1 cellular context compared by ENCODE assay signal in the genomic region with DNA sequence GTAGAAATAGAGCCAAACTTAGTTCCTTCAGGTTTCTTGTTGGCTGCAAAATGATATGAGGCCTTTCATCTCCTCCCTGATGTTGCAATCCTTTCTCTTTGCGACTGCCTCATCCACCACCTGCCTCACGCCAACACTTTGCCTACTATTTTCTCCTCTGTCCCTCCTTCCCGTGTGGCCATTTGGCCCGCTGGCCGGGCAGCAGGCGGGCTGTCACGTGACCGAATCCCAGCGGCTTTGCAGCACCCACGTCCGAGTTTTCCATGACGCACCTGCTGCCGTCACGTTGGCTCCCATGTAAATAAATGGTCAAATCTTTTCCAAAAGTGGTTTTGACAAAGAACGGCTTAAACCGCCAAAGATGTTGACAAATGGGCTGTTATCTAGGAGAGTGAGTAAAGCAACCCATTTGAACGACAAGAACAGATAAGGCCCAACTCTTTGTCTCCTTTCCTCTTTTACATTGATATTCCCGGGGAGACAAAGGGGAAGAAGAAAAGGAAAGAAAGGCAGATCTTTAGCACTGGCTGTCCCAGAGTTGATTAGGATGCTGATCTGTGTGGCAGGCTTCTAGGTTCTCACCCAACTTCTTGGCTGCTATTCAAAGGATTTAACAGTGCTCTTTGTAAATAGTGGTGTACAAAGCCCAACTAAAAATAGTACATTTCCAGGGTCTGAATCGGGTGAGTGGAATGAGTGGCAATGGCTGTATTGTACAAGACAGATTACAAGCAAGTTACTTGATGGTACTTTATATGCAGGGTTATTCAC.
TF ChIP-seq lines count a peak whose summit lies in the region.

No MANE protein-coding gene starts in this region.

TF ChIP-seq in K562, 482 proteins besides CTCF, POLR2A, EP300 and RAD21 (continued from another document and continues in another):
- TF ChIP-seq, protein P1, sequence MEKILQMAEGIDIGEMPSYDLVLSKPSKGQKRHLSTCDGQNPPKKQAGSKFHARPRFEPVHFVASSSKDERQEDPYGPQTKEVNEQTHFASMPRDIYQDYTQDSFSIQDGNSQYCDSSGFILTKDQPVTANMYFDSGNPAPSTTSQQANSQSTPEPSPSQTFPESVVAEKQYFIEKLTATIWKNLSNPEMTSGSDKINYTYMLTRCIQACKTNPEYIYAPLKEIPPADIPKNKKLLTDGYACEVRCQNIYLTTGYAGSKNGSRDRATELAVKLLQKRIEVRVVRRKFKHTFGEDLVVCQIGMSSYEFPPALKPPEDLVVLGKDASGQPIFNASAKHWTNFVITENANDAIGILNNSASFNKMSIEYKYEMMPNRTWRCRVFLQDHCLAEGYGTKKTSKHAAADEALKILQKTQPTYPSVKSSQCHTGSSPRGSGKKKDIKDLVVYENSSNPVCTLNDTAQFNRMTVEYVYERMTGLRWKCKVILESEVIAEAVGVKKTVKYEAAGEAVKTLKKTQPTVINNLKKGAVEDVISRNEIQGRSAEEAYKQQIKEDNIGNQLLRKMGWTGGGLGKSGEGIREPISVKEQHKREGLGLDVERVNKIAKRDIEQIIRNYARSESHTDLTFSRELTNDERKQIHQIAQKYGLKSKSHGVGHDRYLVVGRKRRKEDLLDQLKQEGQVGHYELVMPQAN (IDR thresholded peaks at IDR 0.05; ENCODE audit: borderline replicate concordance), result no peak
- TF ChIP-seq TCFL5 (CRISPR knock-in tag; conservative IDR thresholded peaks at IDR 0.05) (no peak), L3MBTL2 (IDR thresholded peaks at IDR 0.05) (peak; percentile 85), TCF3 (CRISPR knock-in tag; IDR thresholded peaks at IDR 0.05) (peak; percentile 55), TBP (optimal IDR thresholded peaks at IDR 0.05; ENCODE audit: low read depth, low read length) (peak; percentile 18), FOXM1 (IDR thresholded peaks at IDR 0.05; ENCODE audit: low read depth) (peak; percentile 78), FOXM1 (CRISPR knock-in tag; IDR thresholded peaks at IDR 0.05; ENCODE audit: low read depth) (no peak), ZNF24 (IDR thresholded peaks at IDR 0.05) (peak; percentile 57; the same call in 1 of the 2 replicates), TOE1 (IDR thresholded peaks at IDR 0.05; ENCODE audit: borderline replicate concordance) (peak; percentile 99), TOE1 (CRISPR knock-in tag; IDR thresholded peaks at IDR 0.05; ENCODE audit: borderline replicate concordance, low read depth) (no peak), MYC (IDR thresholded peaks at IDR 0.05; ENCODE audit: low read depth, low read length) (peak; percentile 36; the same call in 1 of the 2 replicates), MYC (CRISPR knock-in tag; IDR thresholded peaks at IDR 0.05; ENCODE audit: borderline replicate concordance, low read depth) (no peak), ZNF717 (CRISPR knock-in tag; IDR thresholded peaks at IDR 0.05) (no peak), IRF2 (CRISPR knock-in tag; IDR thresholded peaks at IDR 0.05) (no peak), NRF1 (conservative IDR thresholded peaks at IDR 0.05 in 1 of 2, IDR thresholded peaks at IDR 0.05 in 1 of 2) (0 out of 4 replicates have a peak, but pooled peaks of 1 of the 2 experiments have one; percentile 29), EGR1 (conservative IDR thresholded peaks at IDR 0.05) (no peak; the same call in 1 of the 2 replicates), HDAC1 (IDR thresholded peaks at IDR 0.05) (peak in 1 of 2 experiments; percentile 71; a peak in 2 of 4 replicates)
- TF ChIP-seq, protein P2, sequence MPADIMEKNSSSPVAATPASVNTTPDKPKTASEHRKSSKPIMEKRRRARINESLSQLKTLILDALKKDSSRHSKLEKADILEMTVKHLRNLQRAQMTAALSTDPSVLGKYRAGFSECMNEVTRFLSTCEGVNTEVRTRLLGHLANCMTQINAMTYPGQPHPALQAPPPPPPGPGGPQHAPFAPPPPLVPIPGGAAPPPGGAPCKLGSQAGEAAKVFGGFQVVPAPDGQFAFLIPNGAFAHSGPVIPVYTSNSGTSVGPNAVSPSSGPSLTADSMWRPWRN (IDR thresholded peaks at IDR 0.05; ENCODE audit: low read depth), result peak; percentile 92
- TF ChIP-seq, protein P3, sequence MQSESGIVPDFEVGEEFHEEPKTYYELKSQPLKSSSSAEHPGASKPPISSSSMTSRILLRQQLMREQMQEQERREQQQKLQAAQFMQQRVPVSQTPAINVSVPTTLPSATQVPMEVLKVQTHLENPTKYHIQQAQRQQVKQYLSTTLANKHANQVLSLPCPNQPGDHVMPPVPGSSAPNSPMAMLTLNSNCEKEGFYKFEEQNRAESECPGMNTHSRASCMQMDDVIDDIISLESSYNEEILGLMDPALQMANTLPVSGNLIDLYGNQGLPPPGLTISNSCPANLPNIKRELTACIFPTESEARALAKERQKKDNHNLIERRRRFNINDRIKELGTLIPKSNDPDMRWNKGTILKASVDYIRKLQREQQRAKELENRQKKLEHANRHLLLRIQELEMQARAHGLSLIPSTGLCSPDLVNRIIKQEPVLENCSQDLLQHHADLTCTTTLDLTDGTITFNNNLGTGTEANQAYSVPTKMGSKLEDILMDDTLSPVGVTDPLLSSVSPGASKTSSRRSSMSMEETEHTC (IDR thresholded peaks at IDR 0.05), result peak; percentile 72
- TF ChIP-seq, protein P4, sequence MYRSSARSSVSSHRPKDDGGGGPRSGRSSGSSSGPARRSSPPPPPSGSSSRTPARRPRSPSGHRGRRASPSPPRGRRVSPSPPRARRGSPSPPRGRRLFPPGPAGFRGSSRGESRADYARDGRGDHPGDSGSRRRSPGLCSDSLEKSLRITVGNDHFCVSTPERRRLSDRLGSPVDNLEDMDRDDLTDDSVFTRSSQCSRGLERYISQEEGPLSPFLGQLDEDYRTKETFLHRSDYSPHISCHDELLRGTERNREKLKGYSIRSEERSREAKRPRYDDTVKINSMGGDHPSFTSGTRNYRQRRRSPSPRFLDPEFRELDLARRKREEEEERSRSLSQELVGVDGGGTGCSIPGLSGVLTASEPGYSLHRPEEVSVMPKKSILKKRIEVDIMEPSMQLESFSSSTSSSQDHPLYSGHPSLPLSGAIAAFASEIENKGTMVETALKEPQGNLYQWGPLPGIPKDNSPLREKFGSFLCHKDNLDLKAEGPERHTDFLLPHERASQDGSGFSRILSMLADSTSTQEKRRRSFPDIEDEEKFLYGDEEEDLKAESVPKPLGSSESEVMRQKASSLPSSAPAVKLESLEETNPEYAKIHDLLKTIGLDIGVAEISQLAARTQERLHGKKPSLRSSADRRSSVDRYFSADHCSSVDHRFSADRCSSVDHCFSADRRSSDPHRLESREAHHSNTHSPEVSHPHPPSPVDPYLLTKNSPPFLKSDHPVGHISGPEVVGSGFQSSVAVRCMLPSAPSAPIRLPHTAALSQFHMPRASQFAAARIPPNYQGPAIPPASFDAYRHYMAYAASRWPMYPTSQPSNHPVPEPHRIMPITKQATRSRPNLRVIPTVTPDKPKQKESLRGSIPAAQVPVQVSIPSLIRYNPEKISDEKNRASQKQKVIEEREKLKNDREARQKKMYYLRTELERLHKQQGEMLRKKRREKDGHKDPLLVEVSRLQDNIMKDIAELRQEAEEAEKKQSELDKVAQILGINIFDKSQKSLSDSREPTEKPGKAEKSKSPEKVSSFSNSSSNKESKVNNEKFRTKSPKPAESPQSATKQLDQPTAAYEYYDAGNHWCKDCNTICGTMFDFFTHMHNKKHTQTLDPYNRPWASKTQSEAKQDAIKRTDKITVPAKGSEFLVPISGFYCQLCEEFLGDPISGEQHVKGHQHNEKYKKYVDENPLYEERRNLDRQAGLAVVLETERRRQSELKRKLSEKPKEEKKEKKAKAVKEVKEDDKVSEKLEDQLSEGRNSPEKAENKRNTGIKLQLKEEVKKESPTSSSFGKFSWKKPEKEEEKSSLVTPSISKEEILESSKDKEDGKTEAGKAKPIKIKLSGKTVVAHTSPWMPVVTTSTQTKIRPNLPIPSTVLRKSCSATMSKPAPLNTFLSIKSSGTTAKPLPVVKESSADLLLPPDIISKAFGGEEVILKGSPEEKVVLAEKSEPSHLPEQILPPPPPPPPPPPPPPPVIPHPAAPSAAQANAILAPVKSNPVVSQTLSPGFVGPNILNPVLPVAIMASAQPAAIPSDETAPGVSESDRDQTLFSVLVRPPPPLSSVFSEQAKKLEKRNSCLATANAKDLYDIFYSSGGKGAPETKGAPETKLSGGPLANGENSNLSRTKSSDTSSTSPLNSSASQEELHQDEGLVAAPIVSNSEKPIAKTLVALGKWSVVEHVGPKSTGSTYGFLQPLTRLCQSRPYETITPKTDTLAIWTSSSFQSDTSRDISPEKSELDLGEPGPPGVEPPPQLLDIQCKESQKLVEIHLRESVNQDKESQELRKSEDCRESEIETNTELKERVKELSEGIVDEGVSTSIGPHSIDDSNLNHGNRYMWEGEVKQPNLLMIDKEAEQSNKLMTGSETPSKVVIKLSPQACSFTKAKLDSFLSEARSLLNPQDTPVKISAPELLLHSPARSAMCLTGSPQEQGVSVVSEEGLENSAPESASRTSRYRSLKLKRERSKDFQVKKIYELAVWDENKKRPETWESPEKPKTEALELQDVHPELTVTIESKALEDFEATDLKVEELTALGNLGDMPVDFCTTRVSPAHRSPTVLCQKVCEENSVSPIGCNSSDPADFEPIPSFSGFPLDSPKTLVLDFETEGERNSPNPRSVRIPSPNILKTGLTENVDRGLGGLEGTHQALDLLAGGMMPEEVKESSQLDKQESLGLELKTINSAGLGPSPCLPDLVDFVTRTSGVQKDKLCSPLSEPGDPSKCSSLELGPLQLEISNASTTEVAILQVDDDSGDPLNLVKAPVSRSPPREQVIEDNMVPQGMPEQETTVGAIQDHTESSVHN (IDR thresholded peaks at IDR 0.05; ENCODE audit: borderline replicate concordance in 1 of 2, low read depth in 1 of 2), result peak in 1 of 2 experiments; percentile 69; a peak in 1 of 4 replicates
- TF ChIP-seq, protein P5, sequence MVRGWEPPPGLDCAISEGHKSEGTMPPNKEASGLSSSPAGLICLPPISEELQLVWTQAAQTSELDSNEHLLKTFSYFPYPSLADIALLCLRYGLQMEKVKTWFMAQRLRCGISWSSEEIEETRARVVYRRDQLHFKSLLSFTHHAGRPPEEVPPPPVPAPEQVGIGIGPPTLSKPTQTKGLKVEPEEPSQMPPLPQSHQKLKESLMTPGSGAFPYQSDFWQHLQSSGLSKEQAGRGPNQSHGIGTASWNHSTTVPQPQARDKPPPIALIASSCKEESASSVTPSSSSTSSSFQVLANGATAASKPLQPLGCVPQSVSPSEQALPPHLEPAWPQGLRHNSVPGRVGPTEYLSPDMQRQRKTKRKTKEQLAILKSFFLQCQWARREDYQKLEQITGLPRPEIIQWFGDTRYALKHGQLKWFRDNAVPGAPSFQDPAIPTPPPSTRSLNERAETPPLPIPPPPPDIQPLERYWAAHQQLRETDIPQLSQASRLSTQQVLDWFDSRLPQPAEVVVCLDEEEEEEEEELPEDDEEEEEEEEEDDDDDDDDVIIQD (CRISPR knock-in tag; IDR thresholded peaks at IDR 0.05), result no peak
- TF ChIP-seq, protein P6, sequence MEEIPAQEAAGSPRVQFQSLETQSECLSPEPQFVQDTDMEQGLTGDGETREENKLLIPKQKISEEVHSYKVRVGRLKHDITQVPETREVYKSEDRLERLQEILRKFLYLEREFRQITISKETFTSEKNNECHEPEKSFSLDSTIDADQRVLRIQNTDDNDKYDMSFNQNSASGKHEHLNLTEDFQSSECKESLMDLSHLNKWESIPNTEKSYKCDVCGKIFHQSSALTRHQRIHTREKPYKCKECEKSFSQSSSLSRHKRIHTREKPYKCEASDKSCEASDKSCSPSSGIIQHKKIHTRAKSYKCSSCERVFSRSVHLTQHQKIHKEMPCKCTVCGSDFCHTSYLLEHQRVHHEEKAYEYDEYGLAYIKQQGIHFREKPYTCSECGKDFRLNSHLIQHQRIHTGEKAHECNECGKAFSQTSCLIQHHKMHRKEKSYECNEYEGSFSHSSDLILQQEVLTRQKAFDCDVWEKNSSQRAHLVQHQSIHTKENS (CRISPR knock-in tag; IDR thresholded peaks at IDR 0.05), result no peak
- TF ChIP-seq, protein P7, sequence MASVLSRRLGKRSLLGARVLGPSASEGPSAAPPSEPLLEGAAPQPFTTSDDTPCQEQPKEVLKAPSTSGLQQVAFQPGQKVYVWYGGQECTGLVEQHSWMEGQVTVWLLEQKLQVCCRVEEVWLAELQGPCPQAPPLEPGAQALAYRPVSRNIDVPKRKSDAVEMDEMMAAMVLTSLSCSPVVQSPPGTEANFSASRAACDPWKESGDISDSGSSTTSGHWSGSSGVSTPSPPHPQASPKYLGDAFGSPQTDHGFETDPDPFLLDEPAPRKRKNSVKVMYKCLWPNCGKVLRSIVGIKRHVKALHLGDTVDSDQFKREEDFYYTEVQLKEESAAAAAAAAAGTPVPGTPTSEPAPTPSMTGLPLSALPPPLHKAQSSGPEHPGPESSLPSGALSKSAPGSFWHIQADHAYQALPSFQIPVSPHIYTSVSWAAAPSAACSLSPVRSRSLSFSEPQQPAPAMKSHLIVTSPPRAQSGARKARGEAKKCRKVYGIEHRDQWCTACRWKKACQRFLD (CRISPR knock-in tag; IDR thresholded peaks at IDR 0.05), result peak; percentile 76; the same call in 1 of the 2 replicates
- TF ChIP-seq, protein P8, sequence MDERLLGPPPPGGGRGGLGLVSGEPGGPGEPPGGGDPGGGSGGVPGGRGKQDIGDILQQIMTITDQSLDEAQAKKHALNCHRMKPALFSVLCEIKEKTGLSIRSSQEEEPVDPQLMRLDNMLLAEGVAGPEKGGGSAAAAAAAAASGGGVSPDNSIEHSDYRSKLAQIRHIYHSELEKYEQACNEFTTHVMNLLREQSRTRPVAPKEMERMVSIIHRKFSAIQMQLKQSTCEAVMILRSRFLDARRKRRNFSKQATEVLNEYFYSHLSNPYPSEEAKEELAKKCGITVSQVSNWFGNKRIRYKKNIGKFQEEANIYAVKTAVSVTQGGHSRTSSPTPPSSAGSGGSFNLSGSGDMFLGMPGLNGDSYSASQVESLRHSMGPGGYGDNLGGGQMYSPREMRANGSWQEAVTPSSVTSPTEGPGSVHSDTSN (CRISPR knock-in tag; IDR thresholded peaks at IDR 0.05; ENCODE audit: low read depth), result no peak
- TF ChIP-seq, protein P8 (tag; conservative IDR thresholded peaks at IDR 0.05; ENCODE audit: low read depth), result peak; percentile 65
- TF ChIP-seq, protein P9, sequence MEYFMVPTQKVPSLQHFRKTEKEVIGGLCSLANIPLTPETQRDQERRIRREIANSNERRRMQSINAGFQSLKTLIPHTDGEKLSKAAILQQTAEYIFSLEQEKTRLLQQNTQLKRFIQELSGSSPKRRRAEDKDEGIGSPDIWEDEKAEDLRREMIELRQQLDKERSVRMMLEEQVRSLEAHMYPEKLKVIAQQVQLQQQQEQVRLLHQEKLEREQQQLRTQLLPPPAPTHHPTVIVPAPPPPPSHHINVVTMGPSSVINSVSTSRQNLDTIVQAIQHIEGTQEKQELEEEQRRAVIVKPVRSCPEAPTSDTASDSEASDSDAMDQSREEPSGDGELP (CRISPR knock-in tag; IDR thresholded peaks at IDR 0.05; ENCODE audit: borderline replicate concordance), result peak; percentile 59; the same call in 1 of the 2 replicates
